ENCODE assay signal across 8 cellular contexts in genomic region chr1:4585216-4585615, GRCh38.
DNase-seq lines count a peak whose midpoint lies in the region; ATAC-seq and TF ChIP-seq lines count a peak whose summit lies in the region.

No MANE protein-coding gene starts in this region.

- H3K36me3 ChIP-seq in heart left ventricle (no peaks in the 10 kb centered on the region), lower lobe of right lung (no peaks in the 10 kb centered on the region), upper lobe of left lung (no peaks in the 10 kb centered on the region), ovary (no peaks in the 10 kb centered on the region)

- intact Hi-C loops in heart left ventricle (cut with DNase I), result no loop called here
- intact Hi-C loops in Right ventricle myocardium superior (cut with DNase I), result no loop called here
- intact Hi-C loops in lower lobe of right lung (cut with DNase I), result no loop called here
- intact Hi-C loops in ovary (cut with DNase I), result no loop called here

- no peaks in the 10 kb centered on the region for H3K9me3 Mint-ChIP-seq in activated T-cell treated with anti-CD3 and anti-CD28 coated beads, Interleukin-2, amount 50 U/mL, for 24 hours

- no peak overlapping the region for H3K4me3 Mint-ChIP-seq in activated T-cell treated with anti-CD3 and anti-CD28 coated beads, Interleukin-2, amount 50 U/mL, for 24 hours

- H3K27me3 ChIP-seq in heart left ventricle (peaks cover 0 to 50% (median 7%) of the 10 kb centered on the region in 9 donors), lower lobe of right lung (ENCODE audit: low read depth) (peaks cover 39% of the 10 kb centered on the region), upper lobe of left lung (no peaks in the 10 kb centered on the region), ovary (no peaks in the 10 kb centered on the region)

- no peak overlapping the region for H3K27ac Mint-ChIP-seq in activated T-cell treated with anti-CD3 and anti-CD28 coated beads, Interleukin-2, amount 50 U/mL, for 24 hours

- peak; percentile 21 to 78 (median 59) for TF ChIP-seq CTCF in heart left ventricle (IDR thresholded peaks at IDR 0.05)
- TF ChIP-seq CTCF in lower lobe of right lung (IDR thresholded peaks at IDR 0.05), result peak; percentile 60
- peak; percentile 36 to 65 (median 48) for TF ChIP-seq CTCF in upper lobe of left lung (IDR thresholded peaks at IDR 0.05)
- TF ChIP-seq CTCF in ovary (IDR thresholded peaks at IDR 0.05), result no peak

- TF ChIP-seq POLR2A in heart left ventricle (IDR thresholded peaks at IDR 0.05), result no peak
- no peak for TF ChIP-seq POLR2A in upper lobe of left lung (IDR thresholded peaks at IDR 0.05)
- no peak for TF ChIP-seq POLR2A in ovary (IDR thresholded peaks at IDR 0.05)

- ATAC-seq in heart left ventricle (no peak), Right ventricle myocardium superior (ENCODE audit: poor library complexity) (no peak), lower lobe of right lung (no peak), upper lobe of left lung (ENCODE audit: low FRiP score in 2 of 2) (peak in 1 of 2 donors; percentile 44), GM21423 (IDR thresholded peaks at IDR 0.05; ENCODE audit: unreplicated experiment) (no peak), HG02623 (IDR thresholded peaks at IDR 0.05; ENCODE audit: unreplicated experiment) (no peak)

- no peaks in the 10 kb centered on the region for H3K9me3 ChIP-seq in heart left ventricle
- no peaks in the 10 kb centered on the region for H3K9me3 ChIP-seq in lower lobe of right lung
- H3K9me3 ChIP-seq in upper lobe of left lung, result no peaks in the 10 kb centered on the region
- H3K9me3 ChIP-seq in ovary, result no peaks in the 10 kb centered on the region

- H3K27ac ChIP-seq in heart left ventricle, result no peak overlapping the region
- H3K27ac ChIP-seq in lower lobe of right lung, result no peak overlapping the region
- H3K27ac ChIP-seq in upper lobe of left lung, result no peak overlapping the region
- no peak overlapping the region for H3K27ac ChIP-seq in ovary

- peaks cover 55% of the 10 kb centered on the region for H3K27me3 Mint-ChIP-seq in activated T-cell treated with anti-CD3 and anti-CD28 coated beads, Interleukin-2, amount 50 U/mL, for 24 hours

- H3K4me1 Mint-ChIP-seq in activated T-cell treated with anti-CD3 and anti-CD28 coated beads, Interleukin-2, amount 50 U/mL, for 24 hours (ENCODE audit: low read depth), result no peaks in the 10 kb centered on the region

- DNase-seq in heart left ventricle, result peak in 1 of 5 donors; percentile 70
- no peak for DNase-seq in Right ventricle myocardium superior
- DNase-seq in activated T-cell treated with anti-CD3 and anti-CD28 coated beads, Interleukin-2, amount 50 U/mL, for 24 hours, result peak; percentile 61
- no peak for DNase-seq in lower lobe of right lung
- no peak for DNase-seq in upper lobe of left lung
- no peak for DNase-seq in ovary

- H3K4me1 ChIP-seq in heart left ventricle (peaks cover 0 to 17% (median 4%) of the 10 kb centered on the region in 12 donors), lower lobe of right lung (no peaks in the 10 kb centered on the region), upper lobe of left lung (no peaks in the 10 kb centered on the region), ovary (ENCODE audit: insufficient read depth) (no peaks in the 10 kb centered on the region)

- TF ChIP-seq EP300 in upper lobe of left lung (IDR thresholded peaks at IDR 0.05) (no peak), ovary (IDR thresholded peaks at IDR 0.05) (no peak)

- H3K4me3 ChIP-seq in heart left ventricle (no peak overlapping the region), lower lobe of right lung (no peak overlapping the region), upper lobe of left lung (no peak overlapping the region), ovary (no peak overlapping the region)

- H3K36me3 Mint-ChIP-seq in activated T-cell treated with anti-CD3 and anti-CD28 coated beads, Interleukin-2, amount 50 U/mL, for 24 hours (ENCODE audit: low read depth), result no peaks in the 10 kb centered on the region

- WGBS in heart left ventricle, 4 donors, result 8 to 13% (median 12%) methylated on average over 15 to 17 of the region's 17 CpGs
- WGBS in upper lobe of left lung, 2 donors, result 11 to 20% methylated on average over 13 to 17 of the region's 17 CpGs
- 15 to 24% (median 21%) methylated on average over 17 of the region's 17 CpGs for WGBS in ovary, 3 donors

Comparison
In these comparisons a context has a peak if more than half of its experiments do, and no peak if none do; other contexts are left out.
1. CTCF ChIP-seq: peak in heart left ventricle (12 of 12), lower lobe of right lung (single experiment) and upper lobe of left lung (6 of 6); none in ovary (0 of 3).